25 cellular contexts compared by ENCODE assay signal in the genomic region with DNA sequence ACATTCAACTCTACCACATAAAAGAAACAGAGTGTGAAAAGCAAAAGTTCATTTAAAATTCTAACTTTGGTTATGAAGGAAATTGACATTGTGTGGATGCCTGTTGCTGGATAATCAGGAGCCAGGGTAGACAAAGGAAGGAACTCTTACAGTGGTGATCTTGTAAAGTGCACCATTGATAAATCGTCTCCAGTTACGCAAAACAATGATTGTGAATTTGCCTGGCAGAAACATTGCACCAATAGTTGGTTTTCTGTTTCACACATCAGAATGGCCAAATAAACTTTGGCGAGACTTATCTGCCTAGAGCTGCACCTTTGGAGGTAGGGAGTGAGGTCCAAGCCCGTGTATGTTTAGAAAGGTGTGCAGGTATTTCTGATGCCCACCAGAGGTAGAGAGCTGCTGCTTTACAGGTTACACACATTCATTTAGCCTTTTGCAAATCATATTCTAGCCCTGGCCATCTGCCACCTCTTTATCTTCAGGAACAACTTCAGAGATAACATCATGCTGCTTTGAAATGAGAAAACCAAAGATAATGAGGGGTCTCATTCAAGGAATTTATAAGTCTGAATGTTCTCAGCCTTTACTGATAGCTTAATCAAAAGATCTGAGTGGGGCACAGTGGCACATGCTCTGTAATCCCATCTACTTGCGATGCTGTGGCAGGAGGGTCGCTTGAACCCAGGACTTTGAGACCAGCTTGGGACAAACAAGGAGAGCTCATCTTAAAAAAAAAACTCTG. TPM values are rescaled to one million over a fixed set of nuclear protein-coding genes. Genes with fewer than 3 reads are reported as not detected.
"Had no signal": no experiment of that assay in that cellular context is flagged by ENCODE, and none has a peak within 500 bp of the region (broad histone marks: within the 10 kb centered on the region; RNA-seq: fewer than 3 reads in every experiment).

No MANE protein-coding gene starts in this region.

- H3K4me1 ChIP-seq: breast epithelium, colonic mucosa, sigmoid colon, uterus had no signal

- H3K27me3 ChIP-seq: ascending aorta, breast epithelium, colonic mucosa, dorsolateral prefrontal cortex, sigmoid colon, uterus had no signal

- H3K4me3 ChIP-seq: ascending aorta, breast epithelium, colonic mucosa, dorsolateral prefrontal cortex, mucosa of descending colon, sigmoid colon, uterus had no signal

- DNase-seq: activated CD4-positive, alpha-beta T cell treated with anti-CD3 and anti-CD28 coated beads for 1 hour; activated CD4-positive, alpha-beta T cell treated with anti-CD3 and anti-CD28 coated beads, Interleukin-2, amount 50 U/mL, for 4 hours; activated CD8-positive, alpha-beta memory T cell treated with anti-CD3 and anti-CD28 coated beads for 24 hours; activated CD8-positive, alpha-beta memory T cell treated with anti-CD3 and anti-CD28 coated beads, Interleukin-2, amount 50 U/mL, for 4 hours; activated T-cell treated with anti-CD3 and anti-CD28 coated beads, Interleukin-2, amount 50 U/mL, for 24 hours; colonic mucosa; dorsolateral prefrontal cortex; effector memory CD8-positive, alpha-beta T cell; foreskin fibroblast; immature natural killer cell; mucosa of descending colon; nephron progenitor cell; occipital lobe; sigmoid colon; stimulated activated CD4-positive, alpha-beta T cell treated with anti-CD3 and anti-CD28 coated beads, Interleukin-2, amount 100 ng/mL, for 48 hours; stimulated activated CD8-positive, alpha-beta memory T cell treated with anti-CD3 and anti-CD28 coated beads, Interleukin-4, amount 100 ng/mL, for 48 hours; stimulated activated naive B cell treated with anti-CD40 and anti-IgM and Interleukin-4, amounts not matched to agents 10 μg/mL and 1 μg/mL and 100 μg/mL, for 72 hours; T-helper 9 cell; trophoblast cell; uterus had no signal

- H3K36me3 ChIP-seq: ascending aorta, breast epithelium, colonic mucosa, sigmoid colon, uterus had no signal

- H3K27ac ChIP-seq: ascending aorta, breast epithelium, colonic mucosa, dorsolateral prefrontal cortex, sigmoid colon, uterus had no signal

- H3K9me3 ChIP-seq: ascending aorta, breast epithelium, colonic mucosa, mucosa of descending colon, sigmoid colon, uterus had no signal

- ATAC-seq: activated naive CD4-positive, alpha-beta T cell treated with anti-CD3 and anti-CD28 coated beads, Interleukin-2, amount 50 U/mL, for 72 hours; activated T-helper 17 cell treated with anti-CD3 and anti-CD28 coated beads, Interleukin-2, amount 50 U/mL, for 72 hours; effector memory CD8-positive, alpha-beta T cell; mucosa of descending colon; stimulated activated naive B cell treated with anti-CD40 and anti-IgM and Interleukin-4, amounts not matched to agents 10 μg/mL and 1 μg/mL and 100 μg/mL, for 72 hours had no signal

RNA-seq across cellular contexts. Expression of gene P3H2, which starts 47.4 kb away (rescaled TPM):
- total RNA-seq: activated naive CD4-positive, alpha-beta T cell treated with anti-CD3 and anti-CD28 coated beads, Interleukin-2, amount 50 U/mL, for 72 hours; activated T-helper 17 cell treated with anti-CD3 and anti-CD28 coated beads, Interleukin-2, amount 50 U/mL, for 72 hours; T-helper 1 cell treated with Interleukin-12 subunit alpha and Interleukin-12 subunit beta and Interleukin-4 antibody, amounts not matched to agents 30 ng/mL and 1 ng/mL, for 36 hours had no signal
